1 cellular context compared by ENCODE assay signal in genomic region chr6:3799731-3800130, GRCh38.
TF ChIP-seq lines count a peak whose summit lies in the region.

No MANE protein-coding gene starts in this region.

TF ChIP-seq in IMR-90, 13 proteins besides CTCF, POLR2A, EP300 and RAD21:
- TF ChIP-seq FOS (IDR thresholded peaks at IDR 0.05; ENCODE audit: low read depth, low read length) (no peak), BHLHE40 (IDR thresholded peaks at IDR 0.05; ENCODE audit: low read depth, low read length) (no peak), SMC3 (IDR thresholded peaks at IDR 0.05; ENCODE audit: low read depth, low read length) (no peak), RCOR1 (IDR thresholded peaks at IDR 0.05; ENCODE audit: insufficient replicate concordance, low read length) (no peak), MAZ (IDR thresholded peaks at IDR 0.05; ENCODE audit: borderline replicate concordance, low read depth, low read length) (no peak), CEBPB (IDR thresholded peaks at IDR 0.05; ENCODE audit: low read depth, low read length) (no peak), RFX5 (IDR thresholded peaks at IDR 0.05; ENCODE audit: low read depth, low read length) (no peak), CHD1 (IDR thresholded peaks at IDR 0.05; ENCODE audit: low read depth, low read length) (no peak), USF2 (IDR thresholded peaks at IDR 0.05; ENCODE audit: low read depth, low read length) (no peak)
